In genomic region chr7:137966636-137967142, GRCh38 we compare ENCODE assay signal across 2 cellular contexts.
A peak's percentile ranks its signal among the peaks of the same experiment; 100 is the strongest.
TF ChIP-seq lines count a peak whose summit lies in the region.

No MANE protein-coding gene starts in this region.

TF ChIP-seq in SK-N-SH, 30 proteins besides CTCF, POLR2A, EP300 and RAD21 (continued from another document):
- TF ChIP-seq, protein P1, sequence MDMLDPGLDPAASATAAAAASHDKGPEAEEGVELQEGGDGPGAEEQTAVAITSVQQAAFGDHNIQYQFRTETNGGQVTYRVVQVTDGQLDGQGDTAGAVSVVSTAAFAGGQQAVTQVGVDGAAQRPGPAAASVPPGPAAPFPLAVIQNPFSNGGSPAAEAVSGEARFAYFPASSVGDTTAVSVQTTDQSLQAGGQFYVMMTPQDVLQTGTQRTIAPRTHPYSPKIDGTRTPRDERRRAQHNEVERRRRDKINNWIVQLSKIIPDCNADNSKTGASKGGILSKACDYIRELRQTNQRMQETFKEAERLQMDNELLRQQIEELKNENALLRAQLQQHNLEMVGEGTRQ (IDR thresholded peaks at IDR 0.05; ENCODE audit: borderline replicate concordance, low read depth, low read length), result no peak
- 0 out of 2 replicates have a peak, but pooled peaks have one; percentile 13 for TF ChIP-seq JUND (IDR thresholded peaks at IDR 0.05)
- no peak for TF ChIP-seq FOXM1 (IDR thresholded peaks at IDR 0.05; ENCODE audit: low read depth)

TF ChIP-seq in WTC11, 78 proteins besides CTCF, POLR2A, EP300 and RAD21 (continued from another document):
- TF ChIP-seq, protein P2, sequence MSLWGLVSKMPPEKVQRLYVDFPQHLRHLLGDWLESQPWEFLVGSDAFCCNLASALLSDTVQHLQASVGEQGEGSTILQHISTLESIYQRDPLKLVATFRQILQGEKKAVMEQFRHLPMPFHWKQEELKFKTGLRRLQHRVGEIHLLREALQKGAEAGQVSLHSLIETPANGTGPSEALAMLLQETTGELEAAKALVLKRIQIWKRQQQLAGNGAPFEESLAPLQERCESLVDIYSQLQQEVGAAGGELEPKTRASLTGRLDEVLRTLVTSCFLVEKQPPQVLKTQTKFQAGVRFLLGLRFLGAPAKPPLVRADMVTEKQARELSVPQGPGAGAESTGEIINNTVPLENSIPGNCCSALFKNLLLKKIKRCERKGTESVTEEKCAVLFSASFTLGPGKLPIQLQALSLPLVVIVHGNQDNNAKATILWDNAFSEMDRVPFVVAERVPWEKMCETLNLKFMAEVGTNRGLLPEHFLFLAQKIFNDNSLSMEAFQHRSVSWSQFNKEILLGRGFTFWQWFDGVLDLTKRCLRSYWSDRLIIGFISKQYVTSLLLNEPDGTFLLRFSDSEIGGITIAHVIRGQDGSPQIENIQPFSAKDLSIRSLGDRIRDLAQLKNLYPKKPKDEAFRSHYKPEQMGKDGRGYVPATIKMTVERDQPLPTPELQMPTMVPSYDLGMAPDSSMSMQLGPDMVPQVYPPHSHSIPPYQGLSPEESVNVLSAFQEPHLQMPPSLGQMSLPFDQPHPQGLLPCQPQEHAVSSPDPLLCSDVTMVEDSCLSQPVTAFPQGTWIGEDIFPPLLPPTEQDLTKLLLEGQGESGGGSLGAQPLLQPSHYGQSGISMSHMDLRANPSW (CRISPR knock-in tag; conservative IDR thresholded peaks at IDR 0.05; ENCODE audit: low read depth), result no peak
- TF ChIP-seq PRRX2 (CRISPR knock-in tag; IDR thresholded peaks at IDR 0.05) (no peak), EMX1 (CRISPR knock-in tag; IDR thresholded peaks at IDR 0.05) (no peak), MLX (CRISPR knock-in tag; IDR thresholded peaks at IDR 0.05) (no peak), E2F5 (CRISPR knock-in tag; IDR thresholded peaks at IDR 0.05) (no peak), ZNF281 (CRISPR knock-in tag; IDR thresholded peaks at IDR 0.05) (no peak), IRF1 (CRISPR knock-in tag; IDR thresholded peaks at IDR 0.05) (no peak), SMAD4 (CRISPR knock-in tag; IDR thresholded peaks at IDR 0.05) (no peak), ELF4 (CRISPR knock-in tag; IDR thresholded peaks at IDR 0.05; ENCODE audit: low read depth) (no peak), CREB1 (CRISPR knock-in tag; IDR thresholded peaks at IDR 0.05) (no peak), ZNF219 (CRISPR knock-in tag; IDR thresholded peaks at IDR 0.05; ENCODE audit: borderline replicate concordance) (no peak), GABPB1 (CRISPR knock-in tag; IDR thresholded peaks at IDR 0.05) (no peak)
- TF ChIP-seq, protein P3, sequence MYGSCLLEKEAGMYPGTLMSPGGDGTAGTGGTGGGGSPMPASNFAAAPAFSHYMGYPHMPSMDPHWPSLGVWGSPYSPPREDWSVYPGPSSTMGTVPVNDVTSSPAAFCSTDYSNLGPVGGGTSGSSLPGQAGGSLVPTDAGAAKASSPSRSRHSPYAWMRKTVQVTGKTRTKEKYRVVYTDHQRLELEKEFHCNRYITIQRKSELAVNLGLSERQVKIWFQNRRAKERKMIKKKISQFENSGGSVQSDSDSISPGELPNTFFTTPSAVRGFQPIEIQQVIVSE (CRISPR knock-in tag; IDR thresholded peaks at IDR 0.05; ENCODE audit: borderline replicate concordance), result no peak
- TF ChIP-seq, protein P4, sequence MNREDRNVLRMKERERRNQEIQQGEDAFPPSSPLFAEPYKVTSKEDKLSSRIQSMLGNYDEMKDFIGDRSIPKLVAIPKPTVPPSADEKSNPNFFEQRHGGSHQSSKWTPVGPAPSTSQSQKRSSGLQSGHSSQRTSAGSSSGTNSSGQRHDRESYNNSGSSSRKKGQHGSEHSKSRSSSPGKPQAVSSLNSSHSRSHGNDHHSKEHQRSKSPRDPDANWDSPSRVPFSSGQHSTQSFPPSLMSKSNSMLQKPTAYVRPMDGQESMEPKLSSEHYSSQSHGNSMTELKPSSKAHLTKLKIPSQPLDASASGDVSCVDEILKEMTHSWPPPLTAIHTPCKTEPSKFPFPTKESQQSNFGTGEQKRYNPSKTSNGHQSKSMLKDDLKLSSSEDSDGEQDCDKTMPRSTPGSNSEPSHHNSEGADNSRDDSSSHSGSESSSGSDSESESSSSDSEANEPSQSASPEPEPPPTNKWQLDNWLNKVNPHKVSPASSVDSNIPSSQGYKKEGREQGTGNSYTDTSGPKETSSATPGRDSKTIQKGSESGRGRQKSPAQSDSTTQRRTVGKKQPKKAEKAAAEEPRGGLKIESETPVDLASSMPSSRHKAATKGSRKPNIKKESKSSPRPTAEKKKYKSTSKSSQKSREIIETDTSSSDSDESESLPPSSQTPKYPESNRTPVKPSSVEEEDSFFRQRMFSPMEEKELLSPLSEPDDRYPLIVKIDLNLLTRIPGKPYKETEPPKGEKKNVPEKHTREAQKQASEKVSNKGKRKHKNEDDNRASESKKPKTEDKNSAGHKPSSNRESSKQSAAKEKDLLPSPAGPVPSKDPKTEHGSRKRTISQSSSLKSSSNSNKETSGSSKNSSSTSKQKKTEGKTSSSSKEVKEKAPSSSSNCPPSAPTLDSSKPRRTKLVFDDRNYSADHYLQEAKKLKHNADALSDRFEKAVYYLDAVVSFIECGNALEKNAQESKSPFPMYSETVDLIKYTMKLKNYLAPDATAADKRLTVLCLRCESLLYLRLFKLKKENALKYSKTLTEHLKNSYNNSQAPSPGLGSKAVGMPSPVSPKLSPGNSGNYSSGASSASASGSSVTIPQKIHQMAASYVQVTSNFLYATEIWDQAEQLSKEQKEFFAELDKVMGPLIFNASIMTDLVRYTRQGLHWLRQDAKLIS (CRISPR knock-in tag; IDR thresholded peaks at IDR 0.05; ENCODE audit: borderline replicate concordance), result no peak
- TF ChIP-seq, protein P5, sequence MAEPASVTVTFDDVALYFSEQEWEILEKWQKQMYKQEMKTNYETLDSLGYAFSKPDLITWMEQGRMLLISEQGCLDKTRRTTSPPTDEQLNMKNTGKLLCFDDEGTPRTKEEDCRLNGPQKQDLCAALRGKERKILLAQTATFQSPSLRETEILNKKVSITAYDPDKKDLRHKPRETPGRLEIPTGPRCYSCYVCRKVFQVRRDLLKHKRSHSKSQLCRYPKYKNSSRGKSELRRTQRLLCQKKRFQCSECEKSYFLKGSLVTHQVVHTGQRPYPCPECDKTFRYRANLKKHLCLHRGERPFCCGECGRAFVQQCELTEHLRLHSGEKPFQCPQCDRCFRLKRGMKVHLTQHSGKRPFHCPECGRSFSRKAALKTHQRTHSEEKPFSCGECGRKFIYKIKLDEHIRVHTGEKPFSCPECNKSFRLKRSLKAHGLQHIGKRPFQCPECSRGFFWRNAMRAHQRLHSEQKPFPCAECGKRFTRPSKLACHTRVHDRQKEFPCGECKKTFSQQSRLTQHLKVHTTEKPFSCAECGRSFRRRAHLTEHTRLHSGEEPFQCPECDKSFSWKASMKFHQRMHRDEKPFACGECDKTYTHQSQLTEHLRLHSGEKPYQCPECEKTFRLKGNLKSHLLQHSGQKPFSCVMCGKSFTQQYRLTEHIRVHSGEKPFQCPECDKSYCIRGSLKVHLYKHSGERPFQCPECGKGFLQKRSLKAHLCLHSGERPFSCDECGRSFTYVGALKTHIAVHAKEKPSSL (CRISPR knock-in tag; conservative IDR thresholded peaks at IDR 0.05), result no peak
